Comparison of ENCODE assay signal across 14 cellular contexts in the genomic region with DNA sequence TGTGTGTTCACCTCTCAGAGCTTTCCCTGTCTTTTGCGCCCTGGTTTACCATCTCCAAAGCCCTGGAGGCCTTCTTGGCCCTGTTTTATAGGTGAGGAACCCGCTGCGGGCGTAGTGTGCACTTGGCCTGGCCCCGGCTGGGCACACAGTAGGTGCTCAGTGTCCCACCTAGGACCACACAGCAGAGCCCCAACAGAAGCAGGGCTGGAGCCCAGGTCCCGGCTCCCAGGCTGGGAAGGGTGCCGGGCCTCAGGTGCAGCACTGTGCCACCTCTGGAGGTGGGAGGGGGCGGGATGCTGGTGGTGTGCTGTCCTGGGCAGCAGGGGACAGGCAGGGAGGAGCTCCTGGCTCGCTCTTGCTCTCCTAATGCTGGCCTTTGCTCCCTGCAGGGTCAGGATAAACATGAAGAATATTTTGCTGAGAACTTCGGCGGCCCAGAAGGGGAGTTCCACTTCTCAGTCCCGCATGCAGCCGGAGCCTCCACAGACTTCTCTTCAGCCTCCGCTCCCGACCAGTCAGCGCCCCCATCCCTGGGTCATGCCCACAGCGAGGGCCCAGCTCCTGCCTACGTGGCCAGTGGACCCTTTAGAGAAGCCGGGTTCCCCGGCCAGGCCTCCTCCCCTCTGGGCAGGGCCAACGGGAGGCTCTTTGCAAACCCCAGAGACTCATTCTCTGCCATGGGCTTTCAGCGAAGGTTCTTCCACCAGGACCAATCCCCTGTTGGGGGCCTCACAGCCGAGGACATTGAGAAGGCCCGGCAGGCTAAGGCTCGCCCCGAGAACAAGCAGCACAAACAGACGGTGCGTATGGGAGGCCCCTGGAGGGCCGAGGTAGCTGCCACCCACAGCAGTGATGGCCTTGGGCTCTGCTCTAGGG.
"Had no signal": no experiment of that assay in that cellular context is flagged by ENCODE, and none has a peak within 500 bp of the region (broad histone marks: within the 10 kb centered on the region; RNA-seq: fewer than 3 reads in every experiment).

No MANE protein-coding gene starts in this region.

- ATAC-seq: body of pancreas, lower lobe of right lung had no signal

- FAIRE-seq: islet of Langerhans had no signal

- H3K9me3 Mint-ChIP-seq: activated naive CD4-positive, alpha-beta T cell treated with anti-CD3 and anti-CD28 coated beads for 36 hours; dendritic cell treated with granulocyte-macrophage colony-stimulating factor and Interleukin-4, amounts not matched to agents 40 ng/mL and 50 ng/mL, for 4 days had no signal

- H3K4me3 Mint-ChIP-seq: activated naive CD4-positive, alpha-beta T cell treated with anti-CD3 and anti-CD28 coated beads for 36 hours; activated T-helper 1 cell treated with anti-CD3 and anti-CD28 coated beads, Interleukin-12 subunit alpha, Interleukin-12 subunit beta, Interleukin-2, Interleukin-4 antibody, amounts not matched to agents 30 ng/mL and 10 ng/mL and 1 ng/mL, durations not matched to agents 14 hours and 24 hours and 36 hours; dendritic cell treated with granulocyte-macrophage colony-stimulating factor and Interleukin-4, amounts not matched to agents 40 ng/mL and 50 ng/mL, for 4 days; endodermal cell; mesothelial cell of epicardium had no signal

- H3K4me2 ChIP-seq: SK-N-SH had no signal

- H3K27ac Mint-ChIP-seq: activated naive CD4-positive, alpha-beta T cell treated with anti-CD3 and anti-CD28 coated beads for 36 hours; activated T-helper 1 cell treated with anti-CD3 and anti-CD28 coated beads, Interleukin-12 subunit alpha, Interleukin-12 subunit beta, Interleukin-2, Interleukin-4 antibody, amounts not matched to agents 30 ng/mL and 10 ng/mL and 1 ng/mL, durations not matched to agents 14 hours and 24 hours and 36 hours; endodermal cell; mesothelial cell of epicardium had no signal

- H3K9me3 ChIP-seq: body of pancreas, lower lobe of right lung, neutrophil, SK-N-SH, upper lobe of left lung had no signal

- H3K4me3 ChIP-seq: body of pancreas, lower lobe of right lung, skin epidermis, upper lobe of left lung had no signal

- H3K9ac ChIP-seq: SK-N-SH had no signal

- DNase-seq: activated CD4-positive, alpha-beta T cell treated with anti-CD3 and anti-CD28 coated beads for 48 hours; activated naive CD4-positive, alpha-beta T cell treated with anti-CD3 and anti-CD28 coated beads for 36 hours; body of pancreas; endodermal cell; erythroblast; lower lobe of right lung; SK-N-SH had no signal

- H3K27ac ChIP-seq: lower lobe of right lung, skin epidermis, upper lobe of left lung had no signal

- H3K27me3 ChIP-seq: body of pancreas, neutrophil, upper lobe of left lung had no signal

- H3K4me1 ChIP-seq: lower lobe of right lung, upper lobe of left lung had no signal

- H3K4me1 Mint-ChIP-seq: endodermal cell, mesothelial cell of epicardium had no signal
